8 cellular contexts compared by ENCODE assay signal in genomic region chr1:113759341-113760101, GRCh38. TPM values are rescaled to one million over a fixed set of nuclear protein-coding genes. Genes with fewer than 3 reads are reported as not detected.
DNase-seq lines count a peak whose midpoint lies in the region; ATAC-seq and TF ChIP-seq lines count a peak whose summit lies in the region.

PHTF1 (minus strand) TSS chr1:113759486; CDS start chr1:113758703, 783 bp downstream.

- DNase-seq in BE2C (peak; percentile 91), NCI-H460 (ENCODE audit: extremely low read depth, low read depth) (peak; percentile 24), left lung (peak; percentile 87 to 97)
- DNase-seq in activated CD4-positive, alpha-beta T cell treated with anti-CD3 and anti-CD28 coated beads, Interleukin-2, amount 10 ng/mL, durations not matched to agents 24 days and 14 days, result peak; percentile 89
- DNase-seq in stimulated activated CD4-positive, alpha-beta T cell treated with anti-CD3 and anti-CD28 coated beads, Interleukin-4, amount 100 ng/mL, for 1 hour, result peak; percentile 57

- peak within 1 kb of the TSS; percentile 97 for H3K4me3 Mint-ChIP-seq in activated CD4-positive, alpha-beta T cell treated with anti-CD3 and anti-CD28 coated beads, Interleukin-2, amount 10 ng/mL, durations not matched to agents 24 days and 14 days
- peak within 1 kb of the TSS; percentile 97 for H3K4me3 Mint-ChIP-seq in dendritic cell treated with granulocyte-macrophage colony-stimulating factor and Interleukin-4, amounts not matched to agents 40 ng/mL and 50 ng/mL, for 4 days

- peaks cover 5% of the 10 kb centered on the region for H3K36me3 ChIP-seq in BE2C
- H3K36me3 ChIP-seq in left lung, result no peaks in the 10 kb centered on the region

- H3K9me3 Mint-ChIP-seq in activated CD4-positive, alpha-beta T cell treated with anti-CD3 and anti-CD28 coated beads, Interleukin-2, amount 10 ng/mL, durations not matched to agents 24 days and 14 days, result no peaks in the 10 kb centered on the region
- no peaks in the 10 kb centered on the region for H3K9me3 Mint-ChIP-seq in dendritic cell treated with granulocyte-macrophage colony-stimulating factor and Interleukin-4, amounts not matched to agents 40 ng/mL and 50 ng/mL, for 4 days

- H3K4me1 ChIP-seq in BE2C (no peaks in the 10 kb centered on the region), left lung (peaks cover 10 to 32% of the 10 kb centered on the region in 2 donors)

- peaks cover 22% of the 10 kb centered on the region for H3K36me3 Mint-ChIP-seq in activated CD4-positive, alpha-beta T cell treated with anti-CD3 and anti-CD28 coated beads, Interleukin-2, amount 10 ng/mL, durations not matched to agents 24 days and 14 days (ENCODE audit: low read depth)
- H3K36me3 Mint-ChIP-seq in dendritic cell treated with granulocyte-macrophage colony-stimulating factor and Interleukin-4, amounts not matched to agents 40 ng/mL and 50 ng/mL, for 4 days (ENCODE audit: low read depth), result peaks cover 47% of the 10 kb centered on the region

- TF ChIP-seq POLR2A in GM19099 (IDR thresholded peaks at IDR 0.05; ENCODE audit: extremely low read depth, insufficient read length, low read depth), result peak; percentile 94

- H3K4me3 ChIP-seq in BE2C (ENCODE audit: low read depth, low read length) (peak within 1 kb of the TSS; percentile 94), left lung (peak within 1 kb of the TSS; percentile 86 to 95)

- ATAC-seq in HG03354 (IDR thresholded peaks at IDR 0.05; ENCODE audit: poor library complexity, severe bottlenecking, unreplicated experiment) (peak; percentile 87), left lung (peak; percentile 92)

- H3K27ac ChIP-seq in left lung, result peak within 1 kb of the TSS; percentile 98 to 99

- H3K27me3 ChIP-seq in BE2C (no peaks in the 10 kb centered on the region), left lung (no peaks in the 10 kb centered on the region)

- TF ChIP-seq CTCF in BE2C (IDR thresholded peaks at IDR 0.05; ENCODE audit: low read depth, low read length), result no peak
- TF ChIP-seq CTCF in left lung (IDR thresholded peaks at IDR 0.05), result no peak

- H3K27me3 Mint-ChIP-seq in activated CD4-positive, alpha-beta T cell treated with anti-CD3 and anti-CD28 coated beads, Interleukin-2, amount 10 ng/mL, durations not matched to agents 24 days and 14 days, result no peaks in the 10 kb centered on the region
- no peaks in the 10 kb centered on the region for H3K27me3 Mint-ChIP-seq in dendritic cell treated with granulocyte-macrophage colony-stimulating factor and Interleukin-4, amounts not matched to agents 40 ng/mL and 50 ng/mL, for 4 days

- intact Hi-C loops in activated CD4-positive, alpha-beta T cell treated with anti-CD3 and anti-CD28 coated beads, Interleukin-2, amount 10 ng/mL, durations not matched to agents 24 days and 14 days (cut with micrococcal nuclease), result loop anchor here (1.0 to 2.0 kb wide), 6 partner anchors 17 to 368 kb away; partner anchors contain the start of genes AP4B1, DCLRE1B, HIPK1 and RSBN1
- intact Hi-C loops in dendritic cell treated with granulocyte-macrophage colony-stimulating factor and Interleukin-4, amounts not matched to agents 40 ng/mL and 50 ng/mL, for 4 days (cut with micrococcal nuclease), result loop anchor here (1.0 to 2.0 kb wide), 2 partner anchors 53 to 146 kb away; partner anchors contain the start of genes DCLRE1B and RSBN1
- intact Hi-C loops in left lung (cut with DNase I), result no loop called here

- no peaks in the 10 kb centered on the region for H3K9me3 ChIP-seq in BE2C
- H3K9me3 ChIP-seq in left lung, result no peaks in the 10 kb centered on the region

- peak within 1 kb of the TSS; percentile 97 for H3K27ac Mint-ChIP-seq in activated CD4-positive, alpha-beta T cell treated with anti-CD3 and anti-CD28 coated beads, Interleukin-2, amount 10 ng/mL, durations not matched to agents 24 days and 14 days
- H3K27ac Mint-ChIP-seq in dendritic cell treated with granulocyte-macrophage colony-stimulating factor and Interleukin-4, amounts not matched to agents 40 ng/mL and 50 ng/mL, for 4 days, result peak within 1 kb of the TSS; percentile 89

- peaks cover 30% of the 10 kb centered on the region for H3K4me1 Mint-ChIP-seq in activated CD4-positive, alpha-beta T cell treated with anti-CD3 and anti-CD28 coated beads, Interleukin-2, amount 10 ng/mL, durations not matched to agents 24 days and 14 days
- peaks cover 27% of the 10 kb centered on the region for H3K4me1 Mint-ChIP-seq in dendritic cell treated with granulocyte-macrophage colony-stimulating factor and Interleukin-4, amounts not matched to agents 40 ng/mL and 50 ng/mL, for 4 days (ENCODE audit: low read depth)

RNA-seq across cellular contexts. Expression of gene PHTF1, which starts in this region (rescaled TPM):
- 5.5 TPM for polyA plus RNA-seq in BE2C (2012; ENCODE audit: insufficient read depth, insufficient read length, low read depth)
- total RNA-seq in NCI-H460 (2014; rRNA removed; shearing (Covaris generic)), result 9.6 and 11.5 TPM in 2 replicates
- polyA plus RNA-seq in NCI-H460 (2014; cell fraction: nucleus; rRNA removed), result 10.5 and 19.1 TPM in 2 replicates
- total RNA-seq in activated CD4-positive, alpha-beta T cell treated with anti-CD3 and anti-CD28 coated beads, Interleukin-2, amount 10 ng/mL, durations not matched to agents 24 days and 14 days, result 15.6 and 19.2 TPM in 2 replicates
- total RNA-seq in left lung, result 10 to 100 TPM; 25.7 to 36.1 TPM

Comparison
In these comparisons a context has a peak if more than half of its experiments do, and no peak if none do; other contexts are left out.
1. Peak in every context shown above with its lines: DNase-seq, ATAC-seq, H3K4me3 ChIP-seq and H3K27ac ChIP-seq.
2. DNase-seq: peak in every context shown above with its lines; median percentile 92 in left lung; 91 in BE2C; 89 in activated CD4-positive, alpha-beta T cell treated with anti-CD3 and anti-CD28 coated beads, Interleukin-2, amount 10 ng/mL, durations not matched to agents 24 days and 14 days; 57 in stimulated activated CD4-positive, alpha-beta T cell treated with anti-CD3 and anti-CD28 coated beads, Interleukin-4, amount 100 ng/mL, for 1 hour; 24 in NCI-H460.
3. intact Hi-C loops: an anchor here in activated CD4-positive, alpha-beta T cell treated with anti-CD3 and anti-CD28 coated beads, Interleukin-2, amount 10 ng/mL, durations not matched to agents 24 days and 14 days (1.0 to 2.0 kb wide) and dendritic cell treated with granulocyte-macrophage colony-stimulating factor and Interleukin-4, amounts not matched to agents 40 ng/mL and 50 ng/mL, for 4 days (1.0 to 2.0 kb wide); none called in left lung.